In genomic region chr14:65280653-65281052, GRCh38 we compare ENCODE assay signal across 19 cellular contexts.
"Had no signal": no experiment of that assay in that cellular context is flagged by ENCODE, and none has a peak within 500 bp of the region (broad histone marks: within the 10 kb centered on the region; RNA-seq: fewer than 3 reads in every experiment).

No MANE protein-coding gene starts in this region.

- H3K27ac ChIP-seq: adrenal gland, foreskin keratinocyte, left ventricle myocardium inferior, parathyroid adenoma, suprapubic skin, transverse colon, vagina had no signal

- H3K27me3 ChIP-seq: adrenal gland, foreskin keratinocyte, suprapubic skin, transverse colon, vagina had no signal

- H3K4me1 ChIP-seq: adrenal gland, parathyroid adenoma had no signal

- H3K4me3 ChIP-seq: adrenal gland, left ventricle myocardium inferior, suprapubic skin, transverse colon, vagina had no signal

- H3K9ac ChIP-seq: parathyroid adenoma had no signal

- H3K9me3 ChIP-seq: adrenal gland, left ventricle myocardium inferior, suprapubic skin, transverse colon, vagina had no signal

- H3K36me3 ChIP-seq: adrenal gland, left ventricle myocardium inferior, suprapubic skin, transverse colon, vagina had no signal

- ATAC-seq: foreskin keratinocyte, right cardiac atrium had no signal

- DNase-seq: activated CD4-positive, alpha-beta memory T cell treated with anti-CD3 and anti-CD28 coated beads, Interleukin-2, amount 10 ng/mL, durations not matched to agents 7 days and 5 days; activated CD4-positive, alpha-beta T cell treated with anti-CD3 and anti-CD28 coated beads for 4 hours; activated CD4-positive, CD25-positive, alpha-beta regulatory T cell; activated gamma-delta T cell; activated naive CD4-positive, alpha-beta T cell treated with anti-CD3 and anti-CD28 coated beads, Interleukin-2, amount 50 U/mL, for 16 hours; activated T-cell treated with anti-CD3 and anti-CD28 coated beads for 4 hours; adrenal gland; cerebellar nuclear complex; cortex of kidney; foreskin keratinocyte; immature natural killer cell; left ventricle myocardium inferior; nucleus accumbens; stimulated activated CD4-positive, alpha-beta T cell treated with anti-CD3 and anti-CD28 coated beads, Interleukin-4, amount 100 ng/mL, for 4 hours; transverse colon had no signal

- H2AFZ ChIP-seq: parathyroid adenoma had no signal
